ENCODE assay signal across 1 cellular context in genomic region chr17:27649111-27649571, GRCh38.
TF ChIP-seq lines count a peak whose summit lies in the region.

No MANE protein-coding gene starts in this region.

TF ChIP-seq in HepG2, 621 proteins besides CTCF, POLR2A, EP300 and RAD21:
- TF ChIP-seq ZSCAN22 (CRISPR knock-in tag; IDR thresholded peaks at IDR 0.05) = peak; percentile 91
